31 cellular contexts compared by ENCODE assay signal in genomic region chr6:70145178-70145577, GRCh38.
DNase-seq lines count a peak whose midpoint lies in the region; ATAC-seq, FAIRE-seq and TF ChIP-seq lines count a peak whose summit lies in the region.
"Had no signal": no experiment of that assay in that cellular context is flagged by ENCODE, and none has a peak within 500 bp of the region (broad histone marks: within the 10 kb centered on the region; RNA-seq: fewer than 3 reads in every experiment).

No MANE protein-coding gene starts in this region.

- no peak for DNase-seq in K562 (ENCODE audit: extremely low read depth in 1 of 4, low spot score in 3 of 4)
- DNase-seq in stimulated activated CD4-positive, alpha-beta T cell treated with anti-CD3 and anti-CD28 coated beads, Interleukin-1b, Interleukin-23, amount 100 ng/mL, for 48 hours = no peak
- DNase-seq in mesenteric fat pad (ENCODE audit: low spot score) = no peak
- DNase-seq: 8988T; ACHN; AML-193; BE2C; C1 segment of cervical spinal cord; Caco-2; Calu3; CD4-positive, alpha-beta memory T cell; CD4-positive, alpha-beta T cell; CD4-positive, CD25-positive, alpha-beta regulatory T cell; CD8-positive, alpha-beta memory T cell; CD8-positive, alpha-beta T cell; COR-L47; DMS 273 treated with DMSO at 0.1 percent for 48 hours; DMS153; DMS53; DMS79; DMS79 treated with DMSO at 0.1 percent for 48 hours; DND-41; EL had no signal

- no peak overlapping the region for H2AFZ ChIP-seq in K562 (ENCODE audit: low read depth, low read length)

- in situ Hi-C loops in K562 (cut with MboI) = no loop called here

- POLR2A ChIA-PET in HEK293 (lab: Yijun Ruan, JAX) = no interaction called here
- POLR2A ChIA-PET in K562 (lab: Yijun Ruan, JAX) = interaction anchor here (1.5 kb wide), 1 partner anchor 16 kb away, joined by 4 read pairs; no protein-coding TSS in a partner anchor

- no peak for TF ChIP-seq POLR2A in K562 (conservative IDR thresholded peaks at IDR 0.05)

- WGBS in K562 (ENCODE audit: insufficient coverage, low coverage, missing lambda C conversion rate) = 0% methylated on average over 2 of the region's 2 CpGs

- H3K4me1 ChIP-seq in HEK293 (ENCODE audit: control insufficient read depth, insufficient read depth, low read length) (no peaks in the 10 kb centered on the region), K562 (replicated peaks in 1 of 2; ENCODE audit: control insufficient read depth in 2 of 2, insufficient read depth in 2 of 2, low read length in 2 of 2) (no peaks in the 10 kb centered on the region)
- H3K4me1 ChIP-seq: A549; BLaER1; BLaER1 treated with 17β-estradiol and CSF1 and Interleukin-3, amounts not matched to agents 10 nM and 100 nM; Caco-2 had no signal

- H3K27ac ChIP-seq in HEK293 (ENCODE audit: extremely low read depth, low read depth, low read length) = no peak overlapping the region
- no peak overlapping the region for H3K27ac ChIP-seq in K562 (ENCODE audit: extremely low read depth, low read depth, low read length)
- H3K27ac ChIP-seq: 22Rv1; A549; BLaER1; BLaER1 treated with 17β-estradiol and CSF1 and Interleukin-3, amounts not matched to agents 10 nM and 100 nM; C4-2B had no signal

- no peaks in the 10 kb centered on the region for H4K20me1 ChIP-seq in K562 (replicated peaks; ENCODE audit: control insufficient read depth, insufficient read depth, low read length)
- H4K20me1 ChIP-seq: BLaER1; BLaER1 treated with 17β-estradiol and CSF1 and Interleukin-3, amounts not matched to agents 10 nM and 100 nM had no signal

- no peak for TF ChIP-seq CTCF in HEK293 (tag by site-specific recombination; IDR thresholded peaks at IDR 0.05)
- no peak for TF ChIP-seq CTCF in K562 (IDR thresholded peaks at IDR 0.05 in 2 of 3, conservative IDR thresholded peaks at IDR 0.05 in 1 of 3; ENCODE audit: insufficient read depth in 2 of 3, low read depth in 1 of 3, low read length in 3 of 3)

- H3K9me1 ChIP-seq in K562 (ENCODE audit: control insufficient read depth, insufficient read depth, low read length) = no peaks in the 10 kb centered on the region

- TF ChIP-seq EP300 in K562 (IDR thresholded peaks at IDR 0.05; ENCODE audit: low read length) = no peak

- CTCF ChIA-PET in HEK293 (lab: Yijun Ruan, JAX) = no interaction called here
- CTCF ChIA-PET in K562 (lab: Yijun Ruan, JAX; ENCODE audit: low intra/inter-chr PET ratio) = no interaction called here

- ATAC-seq in K562 = no peak
- ATAC-seq: A549; CD8-positive, alpha-beta T cell had no signal

- FAIRE-seq in K562 (lab: Jason Lieb, UNC) = no peak
- FAIRE-seq: A204.1, A549, D721Med had no signal

- H3K79me2 ChIP-seq in K562 (ENCODE audit: control insufficient read depth, insufficient read depth, low read length) = no peaks in the 10 kb centered on the region

- no peak overlapping the region for H3K9ac ChIP-seq in K562 (ENCODE audit: insufficient read depth in 1 of 2, low read depth in 2 of 2, low read length in 2 of 2)
- H3K9ac ChIP-seq: BLaER1; BLaER1 treated with 17β-estradiol and CSF1 and Interleukin-3, amounts not matched to agents 10 nM and 100 nM had no signal

- H3K4me3 ChIP-seq in HEK293 (ENCODE audit: low read depth, low read length) (no peak overlapping the region), K562 (no peak overlapping the region)
- H3K4me3 ChIP-seq: A549; BLaER1; BLaER1 treated with 17β-estradiol and CSF1 and Interleukin-3, amounts not matched to agents 10 nM and 100 nM had no signal

- peaks cover 0 to 3% of the 10 kb centered on the region in 2 experiments; a peak in 1 of 5 replicates for H3K27me3 ChIP-seq in K562 (ENCODE audit: control insufficient read depth in 2 of 2, insufficient read depth in 2 of 2, low read length in 2 of 2)
- H3K27me3 ChIP-seq: BE2C; BLaER1; BLaER1 treated with 17β-estradiol and CSF1 and Interleukin-3, amounts not matched to agents 10 nM and 100 nM had no signal

- H3K36me3 ChIP-seq in HEK293 (ENCODE audit: control insufficient read depth in 2 of 2, insufficient read depth in 1 of 2, low read length in 2 of 2) = no peaks in the 10 kb centered on the region
- H3K36me3 ChIP-seq in K562 (ENCODE audit: control insufficient read depth, insufficient read depth, low read length) = no peaks in the 10 kb centered on the region
- H3K36me3 ChIP-seq: BE2C; BLaER1; BLaER1 treated with 17β-estradiol and CSF1 and Interleukin-3, amounts not matched to agents 10 nM and 100 nM had no signal

- H3K4me2 ChIP-seq in K562 (ENCODE audit: insufficient read depth, low read length) = no peak overlapping the region
- H3K4me2 ChIP-seq: A549; BLaER1; BLaER1 treated with 17β-estradiol and CSF1 and Interleukin-3, amounts not matched to agents 10 nM and 100 nM had no signal

- BruUV-seq in K562 (replicated peaks; lab: Mats Ljungman, UMichigan) = no TSS peak

- no peak for TF ChIP-seq RAD21 in K562 (CRISPR knock-in tag; conservative IDR thresholded peaks at IDR 0.05 in 1 of 2, IDR thresholded peaks at IDR 0.05 in 1 of 2)

- H3K9me3 ChIP-seq in HEK293 (ENCODE audit: control insufficient read depth, insufficient read depth, low read depth, low read length) = no peaks in the 10 kb centered on the region
- H3K9me3 ChIP-seq in K562 (replicated peaks; ENCODE audit: control insufficient read depth, insufficient read depth, low read depth, low read length) = no peaks in the 10 kb centered on the region
- H3K9me3 ChIP-seq: A549; BE2C; BLaER1; BLaER1 treated with 17β-estradiol and CSF1 and Interleukin-3, amounts not matched to agents 10 nM and 100 nM; Caco-2 had no signal

- intact Hi-C loops in K562 (cut with micrococcal nuclease) = no loop called here

TF ChIP-seq in HEK293, 187 proteins besides CTCF, POLR2A, EP300 and RAD21:
- no peak for TF ChIP-seq ZNF692 (tag by site-specific recombination; IDR thresholded peaks at IDR 0.05)
- TF ChIP-seq ZNF146 (tag by site-specific recombination; IDR thresholded peaks at IDR 0.05) = peak; percentile 87
TF ChIP-seq in HEK293: peak in this region for 1.

TF ChIP-seq in K562, 482 proteins besides CTCF, POLR2A, EP300 and RAD21:
- peak; percentile 58 for TF ChIP-seq ZNF146 (CRISPR knock-in tag; IDR thresholded peaks at IDR 0.05; ENCODE audit: unreplicated experiment)
- TF ChIP-seq BRF2 (IDR thresholded peaks at IDR 0.05; ENCODE audit: borderline replicate concordance, insufficient read depth, insufficient read length) = no peak

Comparison
In these comparisons a context has a peak if more than half of its experiments do, and no peak if none do; other contexts are left out.
1. Of the 44 proteins assayed by ChIP-seq in both K562 and HEK293: peak only in K562: none; only in HEK293: none; in both: ZNF146; in neither: 43.